Comparison of ENCODE assay signal across 32 cellular contexts in the genomic region with DNA sequence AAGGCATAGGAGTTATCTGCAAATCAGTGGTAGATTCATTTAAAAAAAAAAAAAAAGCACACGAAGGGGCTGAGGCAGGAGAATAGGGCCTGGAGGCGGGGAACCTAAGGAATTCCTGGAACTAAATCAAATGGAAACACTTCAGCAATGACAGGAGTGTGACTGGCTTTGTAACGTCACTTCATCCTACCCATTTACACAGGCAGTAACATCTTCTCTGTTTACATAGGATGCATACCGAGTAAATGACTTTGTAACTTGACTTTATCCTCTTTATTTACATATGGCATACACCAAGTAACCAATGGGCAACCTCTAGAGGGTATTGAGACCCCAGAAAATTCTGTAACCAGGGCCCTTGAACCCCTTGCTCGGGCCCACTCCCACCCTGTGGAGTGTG. TPM values are rescaled to one million over a fixed set of nuclear protein-coding genes. Genes with fewer than 3 reads are reported as not detected.
"Had no signal": no experiment of that assay in that cellular context is flagged by ENCODE, and none has a peak within 500 bp of the region (broad histone marks: within the 10 kb centered on the region; RNA-seq: fewer than 3 reads in every experiment).

No MANE protein-coding gene starts in this region.

- H3K36me3 Mint-ChIP-seq: activated naive CD4-positive, alpha-beta T cell treated with anti-CD3 and anti-CD28 coated beads, Interleukin-2, amount 10 ng/mL, durations not matched to agents 7 days and 5 days; activated naive CD8-positive, alpha-beta T cell treated with anti-CD3 and anti-CD28 coated beads, Interleukin-2, amount 10 ng/mL, durations not matched to agents 7 days and 5 days; mesothelial cell of epicardium; naive B cell; stimulated activated memory B cell treated with anti-CD40 and anti-IgM and Interleukin-4, amounts not matched to agents 10 μg/mL and 1 μg/mL and 100 μg/mL, for 72 hours had no signal

- H3K9me3 Mint-ChIP-seq: activated CD4-positive, alpha-beta memory T cell treated with anti-CD3 and anti-CD28 coated beads, Interleukin-2, amount 10 ng/mL, durations not matched to agents 7 days and 5 days; activated CD4-positive, alpha-beta T cell treated with anti-CD3 and anti-CD28 coated beads, Interleukin-2, amount 10 ng/mL, durations not matched to agents 7 days and 5 days; activated naive CD4-positive, alpha-beta T cell treated with anti-CD3 and anti-CD28 coated beads, Interleukin-2, amount 10 ng/mL, durations not matched to agents 7 days and 5 days; activated naive CD8-positive, alpha-beta T cell treated with anti-CD3 and anti-CD28 coated beads, Interleukin-2, amount 10 ng/mL, durations not matched to agents 7 days and 5 days; activated T-cell treated with anti-CD3 and anti-CD28 coated beads, Interleukin-2, amount 50 U/mL, for 24 hours; stimulated activated memory B cell treated with anti-CD40 and anti-IgM and Interleukin-4, amounts not matched to agents 10 μg/mL and 1 μg/mL and 100 μg/mL, for 72 hours; T-helper 1 cell treated with Interleukin-12 subunit alpha and Interleukin-12 subunit beta and Interleukin-4 antibody, amounts not matched to agents 30 μg/mL and 1 μg/mL, for 36 hours had no signal

- H3K4me3 Mint-ChIP-seq: activated CD4-positive, alpha-beta memory T cell treated with anti-CD3 and anti-CD28 coated beads, Interleukin-2, amount 10 ng/mL, durations not matched to agents 7 days and 5 days; activated CD4-positive, alpha-beta T cell treated with anti-CD3 and anti-CD28 coated beads, Interleukin-2, amount 10 ng/mL, durations not matched to agents 7 days and 5 days; activated naive CD4-positive, alpha-beta T cell treated with anti-CD3 and anti-CD28 coated beads, Interleukin-2, amount 10 ng/mL, durations not matched to agents 7 days and 5 days; activated naive CD8-positive, alpha-beta T cell treated with anti-CD3 and anti-CD28 coated beads, Interleukin-2, amount 10 ng/mL, durations not matched to agents 7 days and 5 days; activated T-cell treated with anti-CD3 and anti-CD28 coated beads, Interleukin-2, amount 50 U/mL, for 24 hours; dendritic cell treated with granulocyte-macrophage colony-stimulating factor and Interleukin-4, amounts not matched to agents 40 ng/mL and 50 ng/mL, for 4 days; mesothelial cell of epicardium; naive B cell; nephron progenitor cell; stimulated activated memory B cell treated with anti-CD40 and anti-IgM and Interleukin-4, amounts not matched to agents 10 μg/mL and 1 μg/mL and 100 μg/mL, for 72 hours; T-helper 1 cell treated with Interleukin-12 subunit alpha and Interleukin-12 subunit beta and Interleukin-4 antibody, amounts not matched to agents 30 μg/mL and 1 μg/mL, for 36 hours had no signal

- DNase-seq: activated CD4-positive, alpha-beta memory T cell treated with anti-CD3 and anti-CD28 coated beads, Interleukin-2, amount 10 ng/mL, durations not matched to agents 7 days and 5 days; activated CD4-positive, alpha-beta T cell treated with anti-CD3 and anti-CD28 coated beads, Interleukin-2, amount 10 ng/mL, durations not matched to agents 7 days and 5 days; activated CD4-positive, CD25-positive, alpha-beta regulatory T cell treated with anti-CD3 and anti-CD28 coated beads, Interleukin-2, amount 50 U/mL, for 72 hours; activated CD8-positive, alpha-beta memory T cell treated with anti-CD3 and anti-CD28 coated beads, Interleukin-2, amount 50 U/mL, for 48 hours; activated gamma-delta T cell; activated naive CD4-positive, alpha-beta T cell treated with anti-CD3 and anti-CD28 coated beads, Interleukin-2, amount 10 ng/mL, durations not matched to agents 7 days and 5 days; activated naive CD8-positive, alpha-beta T cell treated with anti-CD3 and anti-CD28 coated beads, Interleukin-2, amount 10 ng/mL, durations not matched to agents 7 days and 5 days; activated T-cell treated with anti-CD3 and anti-CD28 coated beads, Interleukin-2, amount 50 U/mL, for 24 hours; amniotic stem cell; central memory CD4-positive, alpha-beta T cell; erythroblast; gastrocnemius medialis; islet precursor cell; left colon; mammary epithelial cell; naive B cell; nephron progenitor cell; ovary; stimulated activated CD4-positive, alpha-beta T cell treated with anti-CD3 and anti-CD28 coated beads, Interleukin-4, amount 100 ng/mL, for 4 hours; stimulated activated CD8-positive, alpha-beta memory T cell treated with anti-CD3 and anti-CD28 coated beads, Interleukin-4, amount 100 ng/mL, for 48 hours; T1000; upper lobe of right lung had no signal

- H3K4me3 ChIP-seq: gastrocnemius medialis, hepatocyte, ovary, skin epidermis, suprapubic skin, tibial artery, upper lobe of right lung had no signal

- H3K27ac Mint-ChIP-seq: activated CD4-positive, alpha-beta memory T cell treated with anti-CD3 and anti-CD28 coated beads, Interleukin-2, amount 10 ng/mL, durations not matched to agents 7 days and 5 days; activated CD4-positive, alpha-beta T cell treated with anti-CD3 and anti-CD28 coated beads, Interleukin-2, amount 10 ng/mL, durations not matched to agents 7 days and 5 days; activated naive CD4-positive, alpha-beta T cell treated with anti-CD3 and anti-CD28 coated beads, Interleukin-2, amount 10 ng/mL, durations not matched to agents 7 days and 5 days; activated naive CD8-positive, alpha-beta T cell treated with anti-CD3 and anti-CD28 coated beads, Interleukin-2, amount 10 ng/mL, durations not matched to agents 7 days and 5 days; activated T-cell treated with anti-CD3 and anti-CD28 coated beads, Interleukin-2, amount 50 U/mL, for 24 hours; dendritic cell treated with granulocyte-macrophage colony-stimulating factor and Interleukin-4, amounts not matched to agents 40 ng/mL and 50 ng/mL, for 4 days; mesothelial cell of epicardium; naive B cell; nephron progenitor cell; progenitor cell of endocrine pancreas; stimulated activated memory B cell treated with anti-CD40 and anti-IgM and Interleukin-4, amounts not matched to agents 10 μg/mL and 1 μg/mL and 100 μg/mL, for 72 hours; T-helper 1 cell treated with Interleukin-12 subunit alpha and Interleukin-12 subunit beta and Interleukin-4 antibody, amounts not matched to agents 30 μg/mL and 1 μg/mL, for 36 hours had no signal

- H3K4me1 Mint-ChIP-seq: activated naive CD4-positive, alpha-beta T cell treated with anti-CD3 and anti-CD28 coated beads, Interleukin-2, amount 10 ng/mL, durations not matched to agents 7 days and 5 days; mesothelial cell of epicardium; naive B cell; stimulated activated memory B cell treated with anti-CD40 and anti-IgM and Interleukin-4, amounts not matched to agents 10 μg/mL and 1 μg/mL and 100 μg/mL, for 72 hours had no signal

- H3K9me3 ChIP-seq: gastrocnemius medialis, ovary, suprapubic skin, tibial artery, upper lobe of right lung had no signal

- ATAC-seq: left colon; sciatic nerve; stimulated activated memory B cell treated with anti-CD40 and anti-IgM and Interleukin-4, amounts not matched to agents 10 μg/mL and 1 μg/mL and 100 μg/mL, for 72 hours; upper lobe of right lung had no signal

RNA-seq across cellular contexts. Expression of gene IYD, which starts 56.4 kb away (rescaled TPM):
- total RNA-seq: activated CD4-positive, alpha-beta memory T cell treated with anti-CD3 and anti-CD28 coated beads, Interleukin-2, amount 10 ng/mL, durations not matched to agents 7 days and 5 days; activated CD4-positive, alpha-beta T cell treated with anti-CD3 and anti-CD28 coated beads, Interleukin-2, amount 10 ng/mL, durations not matched to agents 7 days and 5 days; activated naive CD8-positive, alpha-beta T cell treated with anti-CD3 and anti-CD28 coated beads, Interleukin-2, amount 10 ng/mL, durations not matched to agents 7 days and 5 days; mesothelial cell of epicardium; ovary; sciatic nerve had no signal
